Comparison of ENCODE assay signal across 22 cellular contexts in genomic region chr10:52143338-52143737, GRCh38.
"Had no signal": no experiment of that assay in that cellular context is flagged by ENCODE, and none has a peak within 500 bp of the region (broad histone marks: within the 10 kb centered on the region; RNA-seq: fewer than 3 reads in every experiment).

No MANE protein-coding gene starts in this region.

- H3K4me1 ChIP-seq: foreskin keratinocyte, parathyroid adenoma, prostate gland, right lobe of liver, spleen, tibial artery, upper lobe of right lung, vagina had no signal

- H3K27me3 Mint-ChIP-seq: stimulated activated memory B cell treated with anti-CD40 and anti-IgM and Interleukin-4, amounts not matched to agents 10 μg/mL and 1 μg/mL and 100 μg/mL, for 72 hours; stimulated activated naive CD8-positive, alpha-beta T cell treated with anti-CD3 and anti-CD28 coated beads, Interleukin-15, Interleukin-2, amounts not matched to agents 100 ng/mL and 50 ng/mL, for 24 hours had no signal

- H3K36me3 Mint-ChIP-seq: naive B cell; stimulated activated memory B cell treated with anti-CD40 and anti-IgM and Interleukin-4, amounts not matched to agents 10 μg/mL and 1 μg/mL and 100 μg/mL, for 72 hours had no signal

- H3K27ac Mint-ChIP-seq: nephron progenitor cell; stimulated activated memory B cell treated with anti-CD40 and anti-IgM and Interleukin-4, amounts not matched to agents 10 μg/mL and 1 μg/mL and 100 μg/mL, for 72 hours; stimulated activated naive CD8-positive, alpha-beta T cell treated with anti-CD3 and anti-CD28 coated beads, Interleukin-15, Interleukin-2, amounts not matched to agents 100 ng/mL and 50 ng/mL, for 24 hours had no signal

- H3K4me3 Mint-ChIP-seq: naive B cell; nephron progenitor cell; stimulated activated memory B cell treated with anti-CD40 and anti-IgM and Interleukin-4, amounts not matched to agents 10 μg/mL and 1 μg/mL and 100 μg/mL, for 72 hours; stimulated activated naive CD8-positive, alpha-beta T cell treated with anti-CD3 and anti-CD28 coated beads, Interleukin-15, Interleukin-2, amounts not matched to agents 100 ng/mL and 50 ng/mL, for 24 hours had no signal

- H3K27ac ChIP-seq: foreskin keratinocyte, parathyroid adenoma, prostate gland, right lobe of liver, spleen, tibial artery, upper lobe of right lung, vagina had no signal

- H3K36me3 ChIP-seq: prostate gland, right lobe of liver, spleen, tibial artery, upper lobe of right lung, vagina had no signal

- H3K4me1 Mint-ChIP-seq: naive B cell; nephron progenitor cell; stimulated activated memory B cell treated with anti-CD40 and anti-IgM and Interleukin-4, amounts not matched to agents 10 μg/mL and 1 μg/mL and 100 μg/mL, for 72 hours had no signal

- ATAC-seq: foreskin keratinocyte; left ventricle myocardium superior; right lobe of liver; stimulated activated memory B cell treated with anti-CD40 and anti-IgM and Interleukin-4, amounts not matched to agents 10 μg/mL and 1 μg/mL and 100 μg/mL, for 72 hours; upper lobe of right lung had no signal

- H3K4me3 ChIP-seq: lung, prostate gland, right lobe of liver, spleen, tibial artery, upper lobe of right lung, vagina had no signal

- H3K9me3 Mint-ChIP-seq: nephron progenitor cell; stimulated activated memory B cell treated with anti-CD40 and anti-IgM and Interleukin-4, amounts not matched to agents 10 μg/mL and 1 μg/mL and 100 μg/mL, for 72 hours; stimulated activated naive CD8-positive, alpha-beta T cell treated with anti-CD3 and anti-CD28 coated beads, Interleukin-15, Interleukin-2, amounts not matched to agents 100 ng/mL and 50 ng/mL, for 24 hours had no signal

- H3K27me3 ChIP-seq: foreskin keratinocyte, right lobe of liver, spleen, tibial artery, upper lobe of right lung, vagina had no signal

- DNase-seq: dermis blood vessel endothelial cell; erythroblast; foreskin keratinocyte; left colon; left ventricle myocardium superior; mesenchymal stem cell; naive B cell; nephron progenitor cell; retina; right lobe of liver; spleen; stimulated activated CD4-positive, alpha-beta T cell treated with anti-CD3 and anti-CD28 coated beads, Interleukin-15, amount 100 ng/mL, for 24 hours; stimulated activated CD4-positive, alpha-beta T cell treated with anti-CD3 and anti-CD28 coated beads, Interleukin-1b, Interleukin-23, amount 100 ng/mL, for 48 hours; stimulated activated CD4-positive, alpha-beta T cell treated with anti-CD3 and anti-CD28 coated beads, Interleukin-4, amount 100 ng/mL, for 24 hours; tibial artery; upper lobe of right lung had no signal

- H3K9ac ChIP-seq: parathyroid adenoma had no signal

- H3K9me3 ChIP-seq: prostate gland, right lobe of liver, spleen, tibial artery, upper lobe of right lung, vagina had no signal
